ENCODE assay signal across 32 cellular contexts in genomic region chr6:84414531-84414930, GRCh38.
"Had no signal": no experiment of that assay in that cellular context is flagged by ENCODE, and none has a peak within 500 bp of the region (broad histone marks: within the 10 kb centered on the region; RNA-seq: fewer than 3 reads in every experiment).

No MANE protein-coding gene starts in this region.

- DNase-seq: activated B cell treated with CpG ODN at 0.5 μM for 24 hours; activated CD4-positive, alpha-beta memory T cell treated with anti-CD3 and anti-CD28 coated beads for 36 hours; activated CD4-positive, alpha-beta T cell treated with anti-CD3 and anti-CD28 coated beads for 4 hours; activated CD4-positive, alpha-beta T cell treated with anti-CD3 and anti-CD28 coated beads, Interleukin-2, amount 10 ng/mL, durations not matched to agents 24 days and 14 days; activated CD4-positive, alpha-beta T cell treated with anti-CD3 and anti-CD28 coated beads, Interleukin-2, amount 50 U/mL, for 1 hour; activated CD4-positive, alpha-beta T cell treated with anti-CD3 and anti-CD28 coated beads, Interleukin-2, amount 50 U/mL, for 4 hours; activated CD4-positive, CD25-positive, alpha-beta regulatory T cell treated with anti-CD3 and anti-CD28 coated beads, Interleukin-2, amount 50 U/mL, for 72 hours; activated CD8-positive, alpha-beta memory T cell treated with anti-CD3 and anti-CD28 coated beads, Interleukin-2, amount 50 U/mL, for 4 hours; activated CD8-positive, alpha-beta T cell treated with anti-CD3 and anti-CD28 coated beads for 36 hours; activated effector memory CD4-positive, alpha-beta T cell treated with anti-CD3 and anti-CD28 coated beads, Interleukin-2, amount 50 U/mL, for 16 hours; activated gamma-delta T cell treated with Interleukin-2 at 50 U/mL for 16 hours; activated naive CD4-positive, alpha-beta T cell; activated naive CD4-positive, alpha-beta T cell treated with anti-CD3 and anti-CD28 coated beads for 36 hours; activated naive CD4-positive, alpha-beta T cell treated with anti-CD3 and anti-CD28 coated beads, Interleukin-2, amount 50 U/mL, for 16 hours; activated naive CD8-positive, alpha-beta T cell treated with anti-CD3 and anti-CD28 coated beads for 36 hours; activated T-cell treated with anti-CD3 and anti-CD28 coated beads for 4 hours; activated T-cell treated with anti-CD3 and anti-CD28 coated beads, Interleukin-2, amount 50 U/mL, for 1 hour; activated T-cell treated with anti-CD3 and anti-CD28 coated beads, Interleukin-2, amount 50 U/mL, for 4 hours; activated T-cell treated with anti-CD3 and anti-CD28 coated beads, Interleukin-2, amount 50 U/mL, for 72 hours; amygdala; anterior cingulate cortex; body of pancreas; brain microvascular endothelial cell; central memory CD4-positive, alpha-beta T cell; T-helper 1 cell; T-helper 2 cell; T-helper 9 cell had no signal

- H3K27ac ChIP-seq: ascending aorta, body of pancreas, brain microvascular endothelial cell, breast epithelium, VCaP had no signal

- H3K36me3 ChIP-seq: ascending aorta, brain microvascular endothelial cell, breast epithelium had no signal

- H3K9me3 ChIP-seq: ascending aorta, body of pancreas, breast epithelium had no signal

- H3K4me3 ChIP-seq: ascending aorta, body of pancreas, breast epithelium had no signal

- H3K4me1 ChIP-seq: body of pancreas, breast epithelium had no signal

- H3K27me3 ChIP-seq: ascending aorta, body of pancreas, brain microvascular endothelial cell, breast epithelium had no signal

- ATAC-seq: activated CD8-positive, alpha-beta T cell treated with anti-CD3 and anti-CD28 coated beads for 36 hours; activated naive CD4-positive, alpha-beta T cell treated with anti-CD3 and anti-CD28 coated beads, Interleukin-2, amount 50 U/mL, for 72 hours; activated T-cell treated with anti-CD3 and anti-CD28 coated beads, Interleukin-2, amount 50 U/mL, for 4 hours; activated T-cell treated with anti-CD3 and anti-CD28 coated beads, Interleukin-2, amount 50 U/mL, for 72 hours; activated T-helper 17 cell treated with anti-CD3 and anti-CD28 coated beads, Interleukin-2, amount 50 U/mL, for 72 hours; body of pancreas had no signal
